19 cellular contexts compared by ENCODE assay signal in the genomic region with DNA sequence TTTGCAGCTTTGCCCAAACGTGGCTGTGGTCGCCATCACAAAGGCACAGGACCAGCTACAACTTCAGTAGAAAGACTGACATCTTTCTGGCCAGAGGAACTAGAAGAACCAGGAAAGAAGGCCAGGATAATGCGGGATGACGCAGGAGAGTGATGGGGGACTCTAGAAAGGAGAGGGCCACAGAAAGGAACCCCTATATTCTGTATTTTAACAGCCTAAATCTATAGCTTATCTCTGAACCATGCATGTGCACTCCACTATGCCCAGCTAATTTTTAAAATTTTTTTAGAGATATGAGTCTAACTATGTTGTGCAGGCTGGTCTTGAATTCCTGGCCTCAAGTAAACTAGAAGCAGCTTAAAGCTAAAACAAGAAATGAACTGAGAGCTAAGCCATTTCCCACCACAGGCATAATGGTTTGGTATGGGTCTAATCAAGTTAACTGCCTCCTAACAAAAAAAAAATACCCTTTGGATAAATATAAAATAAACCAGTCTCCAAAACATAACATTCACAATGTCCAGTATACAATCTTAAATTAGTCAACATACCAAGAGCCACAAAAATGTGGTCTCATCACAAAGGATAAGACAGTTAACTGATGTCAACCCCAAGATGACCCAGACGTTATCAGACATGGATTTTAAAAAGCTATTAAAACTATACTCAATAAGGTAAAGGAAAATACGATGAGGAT.
"Had no signal": no experiment of that assay in that cellular context is flagged by ENCODE, and none has a peak within 500 bp of the region (broad histone marks: within the 10 kb centered on the region; RNA-seq: fewer than 3 reads in every experiment).

No MANE protein-coding gene starts in this region.

- H3K9ac ChIP-seq: neural progenitor cell had no signal

- DNase-seq: activated CD4-positive, alpha-beta memory T cell treated with anti-CD3 and anti-CD28 coated beads for 36 hours; activated CD4-positive, alpha-beta T cell treated with anti-CD3 and anti-CD28 coated beads for 36 hours; activated gamma-delta T cell; activated T-cell treated with anti-CD3 and anti-CD28 coated beads, Interleukin-2, amount 50 U/mL, for 72 hours; amygdala; body of pancreas; central memory CD4-positive, alpha-beta T cell; colonic mucosa; esophagus squamous epithelium; left colon; lower lobe of right lung; ovary; sigmoid colon; stimulated activated naive B cell treated with anti-CD40 and anti-IgM and Interleukin-4, amounts not matched to agents 10 μg/mL and 1 μg/mL and 100 μg/mL, for 72 hours; T-helper 2 cell; tibial artery; uterus had no signal

- H3K36me3 ChIP-seq: ovary, uterus had no signal

- H3K27me3 ChIP-seq: body of pancreas, colonic mucosa, esophagus squamous epithelium, gastroesophageal sphincter, neural progenitor cell, ovary, sigmoid colon, tibial artery, uterus had no signal

- H3K4me1 ChIP-seq: body of pancreas, colonic mucosa, esophagus squamous epithelium, gastroesophageal sphincter, lower lobe of right lung, sigmoid colon, tibial artery, uterus had no signal

- ATAC-seq: activated CD4-positive, alpha-beta T cell treated with anti-CD3 and anti-CD28 coated beads for 36 hours; activated T-cell treated with anti-CD3 and anti-CD28 coated beads, Interleukin-2, amount 50 U/mL, for 72 hours; body of pancreas; gastroesophageal sphincter; left colon; lower lobe of right lung; stimulated activated naive B cell treated with anti-CD40 and anti-IgM and Interleukin-4, amounts not matched to agents 10 μg/mL and 1 μg/mL and 100 μg/mL, for 72 hours had no signal

- H2AFZ ChIP-seq: neural progenitor cell had no signal

- H3K4me2 ChIP-seq: neural progenitor cell had no signal

- H3K9me3 ChIP-seq: body of pancreas, colonic mucosa, esophagus squamous epithelium, gastroesophageal sphincter, lower lobe of right lung, ovary, sigmoid colon, tibial artery, uterus had no signal

- H3K27ac ChIP-seq: body of pancreas, colonic mucosa, esophagus squamous epithelium, gastroesophageal sphincter, lower lobe of right lung, neural progenitor cell, ovary, sigmoid colon, tibial artery had no signal

- H3K4me3 ChIP-seq: body of pancreas, colonic mucosa, esophagus squamous epithelium, gastroesophageal sphincter, lower lobe of right lung, neural progenitor cell, ovary, sigmoid colon, tibial artery, uterus had no signal
